Comparison of ENCODE assay signal across 20 cellular contexts in the genomic region with DNA sequence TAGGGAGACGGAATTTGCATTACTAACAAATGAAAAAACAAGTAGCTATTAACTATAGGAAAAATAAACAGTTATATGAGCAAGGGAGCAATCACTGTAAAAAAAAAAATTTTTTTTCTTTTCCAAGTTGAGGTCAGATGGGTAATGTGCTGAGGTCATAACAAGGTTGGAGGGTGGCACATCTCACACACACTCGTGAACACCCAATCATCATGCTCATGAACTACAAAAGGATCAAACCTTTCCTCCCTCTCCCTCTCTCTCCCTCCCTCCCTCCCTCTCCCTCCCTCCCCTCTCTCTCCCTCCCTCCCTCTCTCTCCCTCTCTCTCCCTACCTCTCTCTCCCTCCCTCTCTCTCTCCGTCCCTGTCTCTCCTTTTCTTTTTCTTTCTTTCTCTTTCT.
DNase-seq lines count a peak whose midpoint lies in the region; ATAC-seq and TF ChIP-seq lines count a peak whose summit lies in the region.
"Had no signal": no experiment of that assay in that cellular context is flagged by ENCODE, and none has a peak within 500 bp of the region (broad histone marks: within the 10 kb centered on the region; RNA-seq: fewer than 3 reads in every experiment).

No MANE protein-coding gene starts in this region.

- no peak overlapping the region for H4K8ac ChIP-seq in IMR-90 (ENCODE audit: low read depth in 2 of 2, low read length in 2 of 2)

- H2BK15ac ChIP-seq in IMR-90 (ENCODE audit: low read depth, low read length), result no peak overlapping the region

- dilution Hi-C loops in IMR-90 (cut with HindIII; ENCODE audit: low sequenced_read_pairs, unreplicated experiment), result no loop called here

- no peak overlapping the region for H2AK9ac ChIP-seq in IMR-90 (replicated peaks; ENCODE audit: low read depth, low read length, poor library complexity)

- peaks cover 42% of the 10 kb centered on the region for H3K36me3 ChIP-seq in IMR-90 (ENCODE audit: control insufficient read depth, insufficient read depth, low read length)

- no peak overlapping the region for H3K18ac ChIP-seq in IMR-90 (ENCODE audit: low read depth, low read length)

- H3K4me1 ChIP-seq in IMR-90 (ENCODE audit: control insufficient read depth, insufficient read depth, low read length), result no peaks in the 10 kb centered on the region; the same call in 1 of the 2 replicates
- H3K4me1 ChIP-seq: SJSA1 had no signal

- TF ChIP-seq POLR2A in IMR-90 (IDR thresholded peaks at IDR 0.05; ENCODE audit: low read depth, low read length), result no peak

- no peak overlapping the region for H3K4ac ChIP-seq in IMR-90 (ENCODE audit: low read depth, low read length)

- H3K27me3 Mint-ChIP-seq in stimulated activated naive CD8-positive, alpha-beta T cell treated with anti-CD3 and anti-CD28 coated beads, Interleukin-15, Interleukin-2, amounts not matched to agents 100 ng/mL and 50 ng/mL, for 24 hours, result no peaks in the 10 kb centered on the region
- H3K27me3 Mint-ChIP-seq in central memory CD8-positive, alpha-beta T cell, result no peaks in the 10 kb centered on the region
- no peaks in the 10 kb centered on the region for H3K27me3 Mint-ChIP-seq in stimulated activated naive B cell treated with anti-CD40 and anti-IgM and Interleukin-4, amounts not matched to agents 10 μg/mL and 1 μg/mL and 100 μg/mL, for 72 hours
- no peaks in the 10 kb centered on the region for H3K27me3 Mint-ChIP-seq in CD14-positive monocyte (ENCODE audit: low read depth in 3 of 3)

- H4K91ac ChIP-seq in IMR-90 (ENCODE audit: insufficient read depth, low read depth, low read length), result no peak overlapping the region

- no peak overlapping the region for H3K56ac ChIP-seq in IMR-90 (ENCODE audit: extremely low read depth, insufficient read depth, low read length)

- H3K4me1 Mint-ChIP-seq in stimulated activated naive CD8-positive, alpha-beta T cell treated with anti-CD3 and anti-CD28 coated beads, Interleukin-15, Interleukin-2, amounts not matched to agents 100 ng/mL and 50 ng/mL, for 24 hours (ENCODE audit: low read depth), result peaks cover 14% of the 10 kb centered on the region
- peaks cover 4% of the 10 kb centered on the region for H3K4me1 Mint-ChIP-seq in central memory CD8-positive, alpha-beta T cell
- H3K4me1 Mint-ChIP-seq in stimulated activated naive B cell treated with anti-CD40 and anti-IgM and Interleukin-4, amounts not matched to agents 10 μg/mL and 1 μg/mL and 100 μg/mL, for 72 hours, result peaks cover 34 to 72% of the 10 kb centered on the region in 2 donors
- peaks cover 29% of the 10 kb centered on the region for H3K4me1 Mint-ChIP-seq in CD14-positive monocyte

- peak overlapping the region; percentile 18 for H3K27ac Mint-ChIP-seq in stimulated activated naive CD8-positive, alpha-beta T cell treated with anti-CD3 and anti-CD28 coated beads, Interleukin-15, Interleukin-2, amounts not matched to agents 100 ng/mL and 50 ng/mL, for 24 hours
- peak overlapping the region; percentile 12 for H3K27ac Mint-ChIP-seq in central memory CD8-positive, alpha-beta T cell (ENCODE audit: low read depth)
- peak overlapping the region; percentile 14 for H3K27ac Mint-ChIP-seq in stimulated activated naive B cell treated with anti-CD40 and anti-IgM and Interleukin-4, amounts not matched to agents 10 μg/mL and 1 μg/mL and 100 μg/mL, for 72 hours
- H3K27ac Mint-ChIP-seq in CD14-positive monocyte, result no peak overlapping the region

- H2AFZ ChIP-seq in IMR-90 (replicated peaks; ENCODE audit: low read length, poor library complexity), result no peak overlapping the region

- no peak overlapping the region for H3K4me2 ChIP-seq in IMR-90 (ENCODE audit: low read depth, low read length)
- H3K4me2 ChIP-seq: KMS-11 had no signal

- no peak overlapping the region for H3K27ac ChIP-seq in IMR-90 (ENCODE audit: insufficient read depth, low read length)
- H3K27ac ChIP-seq: C4-2B, KMS-11, SJSA1 had no signal

- H2AK5ac ChIP-seq in IMR-90 (ENCODE audit: low read depth, low read length), result 0 out of 2 replicates have a peak overlapping the region, but pooled peaks have one; percentile 23

- WGBS in IMR-90 (ENCODE audit: extremely low coverage in 2 of 2, insufficient read length in 1 of 2), 2 experiments, result no CpG with 5 or more reads among the region's 3 CpGs

- no peaks in the 10 kb centered on the region for H3K9me3 ChIP-seq in IMR-90 (ENCODE audit: control insufficient read depth, insufficient read depth, low read length)
- H3K9me3 ChIP-seq: SJSA1 had no signal

- H3K9me3 Mint-ChIP-seq in stimulated activated naive CD8-positive, alpha-beta T cell treated with anti-CD3 and anti-CD28 coated beads, Interleukin-15, Interleukin-2, amounts not matched to agents 100 ng/mL and 50 ng/mL, for 24 hours, result no peaks in the 10 kb centered on the region
- H3K9me3 Mint-ChIP-seq in central memory CD8-positive, alpha-beta T cell, result no peaks in the 10 kb centered on the region
- no peaks in the 10 kb centered on the region for H3K9me3 Mint-ChIP-seq in stimulated activated naive B cell treated with anti-CD40 and anti-IgM and Interleukin-4, amounts not matched to agents 10 μg/mL and 1 μg/mL and 100 μg/mL, for 72 hours
- H3K9me3 Mint-ChIP-seq in CD14-positive monocyte, result peaks cover 0 to 1% (median 0%) of the 10 kb centered on the region in 7 donors

- no peak overlapping the region for H4K5ac ChIP-seq in IMR-90 (ENCODE audit: low read depth, low read length)

- H3K23ac ChIP-seq in IMR-90 (ENCODE audit: low read depth, low read length), result no peak overlapping the region; the same call in 1 of the 2 replicates

- no peaks in the 10 kb centered on the region for H3K27me3 ChIP-seq in IMR-90 (ENCODE audit: control insufficient read depth, insufficient read depth, low read length)
- H3K27me3 ChIP-seq: SJSA1 had no signal

- H3K79me1 ChIP-seq in IMR-90 (ENCODE audit: low read depth in 1 of 2, low read length in 2 of 2), result peaks cover 7 to 27% of the 10 kb centered on the region in 2 experiments; a peak in 3 of 4 replicates

- no peak overlapping the region for H2BK5ac ChIP-seq in IMR-90 (ENCODE audit: low read depth, low read length, poor library complexity, severe bottlenecking)

- H3K9ac ChIP-seq in IMR-90 (ENCODE audit: low read depth, low read length), result no peak overlapping the region
- H3K9ac ChIP-seq: KMS-11 had no signal

- ATAC-seq in stimulated activated naive CD8-positive, alpha-beta T cell treated with anti-CD3 and anti-CD28 coated beads, Interleukin-15, Interleukin-2, amounts not matched to agents 100 U/mL and 50 U/mL, for 24 hours, result no peak
- no peak for ATAC-seq in IMR-90 (ENCODE audit: low read depth)
- ATAC-seq in central memory CD8-positive, alpha-beta T cell (replicated peaks; ENCODE audit: extremely low read depth, poor library complexity, severe bottlenecking), result no peak
- no peak for ATAC-seq in stimulated activated naive B cell treated with anti-CD40 and anti-IgM and Interleukin-4, amounts not matched to agents 10 μg/mL and 1 μg/mL and 100 μg/mL, for 72 hours (replicated peaks)
- ATAC-seq in HG03460 (IDR thresholded peaks at IDR 0.05; ENCODE audit: unreplicated experiment), result no peak
- no peak for ATAC-seq in HG03139 (IDR thresholded peaks at IDR 0.05; ENCODE audit: unreplicated experiment)

- intact Hi-C loops in IMR-90 (cut with micrococcal nuclease) (no loop called here), CD14-positive monocyte (cut with micrococcal nuclease) (no loop called here)

- BruUV-seq in IMR-90 (replicated peaks; lab: Mats Ljungman, UMichigan), result no TSS peak

- no peak overlapping the region for H3K4me3 ChIP-seq in IMR-90 (ENCODE audit: insufficient read depth, low read depth, low read length)
- H3K4me3 ChIP-seq: SJSA1 had no signal

- POLR2A ChIA-PET in IMR-90 (lab: Charles Lee; ENCODE audit: unreplicated experiment), result interaction anchor here (0.6 kb wide), 1 partner anchor 12 kb away, joined by 3 read pairs; no protein-coding TSS in a partner anchor

- H2BK120ac ChIP-seq in IMR-90 (ENCODE audit: low read depth, low read length), result no peak overlapping the region

- no peak overlapping the region for H3K4me3 Mint-ChIP-seq in stimulated activated naive CD8-positive, alpha-beta T cell treated with anti-CD3 and anti-CD28 coated beads, Interleukin-15, Interleukin-2, amounts not matched to agents 100 ng/mL and 50 ng/mL, for 24 hours
- no peak overlapping the region for H3K4me3 Mint-ChIP-seq in central memory CD8-positive, alpha-beta T cell
- no peak overlapping the region for H3K4me3 Mint-ChIP-seq in stimulated activated naive B cell treated with anti-CD40 and anti-IgM and Interleukin-4, amounts not matched to agents 10 μg/mL and 1 μg/mL and 100 μg/mL, for 72 hours
- H3K4me3 Mint-ChIP-seq in CD14-positive monocyte, result no peak overlapping the region

- peaks cover 70% of the 10 kb centered on the region for H3K36me3 Mint-ChIP-seq in stimulated activated naive CD8-positive, alpha-beta T cell treated with anti-CD3 and anti-CD28 coated beads, Interleukin-15, Interleukin-2, amounts not matched to agents 100 ng/mL and 50 ng/mL, for 24 hours (ENCODE audit: low read depth)
- H3K36me3 Mint-ChIP-seq in central memory CD8-positive, alpha-beta T cell (ENCODE audit: insufficient read depth), result peaks cover 38% of the 10 kb centered on the region
- peaks cover 23 to 48% of the 10 kb centered on the region in 2 donors for H3K36me3 Mint-ChIP-seq in stimulated activated naive B cell treated with anti-CD40 and anti-IgM and Interleukin-4, amounts not matched to agents 10 μg/mL and 1 μg/mL and 100 μg/mL, for 72 hours
- H3K36me3 Mint-ChIP-seq in CD14-positive monocyte, result peaks cover 70% of the 10 kb centered on the region in 2 donors

- H2BK20ac ChIP-seq in IMR-90 (ENCODE audit: low read depth, low read length), result no peak overlapping the region

- peaks cover 8% of the 10 kb centered on the region; the same call in 1 of the 2 replicates for H3K9me1 ChIP-seq in IMR-90 (ENCODE audit: insufficient read depth, low read length)

- no peak for TF ChIP-seq RAD21 in IMR-90 (IDR thresholded peaks at IDR 0.05; ENCODE audit: low read length)

- H4K20me1 ChIP-seq in IMR-90 (ENCODE audit: insufficient read depth, low read length), result 0 out of 2 replicates have a peak, but pooled peaks cover 3% of the 10 kb centered on the region

- CTCF ChIA-PET in IMR-90 (lab: Yijun Ruan, JAX), result interaction anchor here (0.6 kb wide), 1 partner anchor 16 kb away, joined by 3 read pairs; no protein-coding TSS in a partner anchor

- no peak for DNase-seq in stimulated activated naive CD8-positive, alpha-beta T cell treated with anti-CD3 and anti-CD28 coated beads, Interleukin-15, Interleukin-2, amounts not matched to agents 100 U/mL and 50 U/mL, for 24 hours
- DNase-seq in IMR-90 (no peak), CD14-positive monocyte (ENCODE audit: low spot score) (no peak)
- DNase-seq in central memory CD8-positive, alpha-beta T cell (ENCODE audit: low spot score in 2 of 2), result no peak
- no peak for DNase-seq in stimulated activated naive B cell treated with anti-CD40 and anti-IgM and Interleukin-4, amounts not matched to agents 10 μg/mL and 1 μg/mL and 100 μg/mL, for 72 hours
- DNase-seq: Calu3, DMS79 treated with DMSO at 0.1 percent for 48 hours, GF-D8, NCI-H1092 treated with DMSO at 0.1 percent for 48 hours, NCI-H1436 treated with DMSO at 0.1 percent for 48 hours, NCI-H1930, NCI-H446, Right ventricle myocardium superior, RPMI8226 had no signal

- in situ Hi-C loops in IMR-90 (cut with MboI; ENCODE audit: low sequenced_read_pairs), result no loop called here

- TF ChIP-seq CTCF in IMR-90 (conservative IDR thresholded peaks at IDR 0.05; ENCODE audit: low read depth, low read length) (no peak), CD14-positive monocyte (IDR thresholded peaks at IDR 0.05) (no peak)

- no peak overlapping the region for H3K14ac ChIP-seq in IMR-90 (replicated peaks; ENCODE audit: low read depth, low read length)

Comparison
In these comparisons a context has a peak if more than half of its experiments do, and no peak if none do; other contexts are left out.
1. H3K27ac Mint-ChIP-seq: peak in stimulated activated naive CD8-positive, alpha-beta T cell treated with anti-CD3 and anti-CD28 coated beads, Interleukin-15, Interleukin-2, amounts not matched to agents 100 ng/mL and 50 ng/mL, for 24 hours (single experiment), central memory CD8-positive, alpha-beta T cell (single experiment) and stimulated activated naive B cell treated with anti-CD40 and anti-IgM and Interleukin-4, amounts not matched to agents 10 μg/mL and 1 μg/mL and 100 μg/mL, for 72 hours (single experiment); none in CD14-positive monocyte (0 of 7).